8 cellular contexts compared by ENCODE assay signal in genomic region chr17:47324224-47325020, GRCh38. TPM values are rescaled to one million over a fixed set of nuclear protein-coding genes. Genes with fewer than 3 reads are reported as not detected.
DNase-seq lines count a peak whose midpoint lies in the region; ATAC-seq and TF ChIP-seq lines count a peak whose summit lies in the region.

No MANE protein-coding gene starts in this region.

- H3K27me3 Mint-ChIP-seq in brain = peaks cover 38% of the 10 kb centered on the region

- no peak for TF ChIP-seq CTCF in brain (conservative IDR thresholded peaks at IDR 0.05)

- peak overlapping the region; percentile 87 to 93 (median 90) for H3K4me3 Mint-ChIP-seq in brain

- H3K36me3 Mint-ChIP-seq in brain = peaks cover 24% of the 10 kb centered on the region

- peaks cover 16 to 34% (median 31%) of the 10 kb centered on the region in 5 experiments for H3K9me3 Mint-ChIP-seq in brain

- peak overlapping the region; percentile 63 to 95 (median 71) for H3K27ac Mint-ChIP-seq in brain

- DNase-seq in GM03348 (ENCODE audit: low spot score) (peak; percentile 54), M059J (ENCODE audit: low read depth) (peak; percentile 65), T-helper 2 cell (peak; percentile 13 to 79 (median 44)), iris pigment epithelial cell (ENCODE audit: low read depth) (peak; percentile 41), COR-L47 (lab: John Stamatoyannopoulos, UW) (no peak)
- peak; percentile 53 for DNase-seq in stimulated activated CD4-positive, alpha-beta T cell treated with anti-CD3 and anti-CD28 coated beads, Interleukin-1b, Interleukin-23, amount 100 ng/mL, for 48 hours

- peaks cover 14% of the 10 kb centered on the region for H3K4me1 Mint-ChIP-seq in brain

- peak; percentile 46 for ATAC-seq in GM21723 (IDR thresholded peaks at IDR 0.05; ENCODE audit: unreplicated experiment)

RNA-seq across cellular contexts. Expression of gene EFCAB13, which starts 0.7 kb away (rescaled TPM):
- 2.5 and 3.1 TPM in 2 replicates for total RNA-seq in M059J (2014; rRNA removed; shearing (Covaris generic))
- 2.2 TPM for polyA plus RNA-seq in brain (ENCODE audit: insufficient read depth, low read depth, low replicate concordance)
